In the genomic region with DNA sequence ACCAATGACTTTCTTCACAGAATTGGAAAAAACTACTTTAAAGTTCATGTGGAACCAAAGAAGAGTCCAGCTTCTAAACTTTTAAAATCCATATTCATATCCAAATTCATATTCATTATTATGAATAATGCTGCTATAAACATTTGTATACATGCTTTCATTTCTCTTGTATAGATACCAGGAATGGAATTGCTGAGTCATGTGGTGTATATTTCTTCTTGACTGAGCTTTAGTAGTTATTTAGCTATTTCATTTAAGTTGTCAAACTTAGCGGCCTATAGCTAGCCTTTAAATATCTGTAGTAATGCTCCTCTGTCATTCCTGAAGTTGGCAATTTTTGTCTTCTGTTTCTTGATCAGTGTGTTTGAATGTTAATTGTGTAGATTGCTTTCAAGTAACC, we compare ENCODE assay signal across 31 cellular contexts. TPM values are rescaled to one million over a fixed set of nuclear protein-coding genes. Genes with fewer than 3 reads are reported as not detected.
"Had no signal": no experiment of that assay in that cellular context is flagged by ENCODE, and none has a peak within 500 bp of the region (broad histone marks: within the 10 kb centered on the region; RNA-seq: fewer than 3 reads in every experiment).

No MANE protein-coding gene starts in this region.

- DNase-seq: hypothalamus; immature natural killer cell; islet precursor cell; left ventricle myocardium inferior; naive thymus-derived CD8-positive, alpha-beta T cell; nucleus accumbens; pancreas; posterior cingulate gyrus; retina; right cardiac atrium; sigmoid colon; small intestine; spleen; stimulated activated CD4-positive, alpha-beta T cell treated with anti-CD3 and anti-CD28 coated beads, Interleukin-4, amount 100 ng/mL, for 24 hours; stimulated activated naive CD4-positive, alpha-beta T cell; tibial artery; trophoblast cell; upper lobe of right lung had no signal

- FAIRE-seq: pancreas, small intestine, urothelium cell line had no signal

- H3K4me3 ChIP-seq: left ventricle myocardium inferior, lung, pancreas, prostate gland, sigmoid colon, spleen, suprapubic skin, thoracic aorta, tibial artery, upper lobe of right lung had no signal

- H3K27ac ChIP-seq: left ventricle myocardium inferior, pancreas, prostate gland, sigmoid colon, spleen, suprapubic skin, thoracic aorta, tibial artery, upper lobe of right lung had no signal

- H3K9me3 ChIP-seq: left ventricle myocardium inferior, pancreas, prostate gland, sigmoid colon, spleen, suprapubic skin, thoracic aorta, tibial artery, upper lobe of right lung had no signal

- H3K27me3 ChIP-seq: pancreas, sigmoid colon, tibial artery, upper lobe of right lung had no signal

- ATAC-seq: naive thymus-derived CD8-positive, alpha-beta T cell; pancreas; right cardiac atrium; stimulated activated effector memory CD8-positive, alpha-beta T cell treated with anti-CD3 and anti-CD28 coated beads, Interleukin-12 subunit alpha, Interleukin-12 subunit beta, amount 100 ng/mL, for 72 hours; upper lobe of right lung had no signal

- H3K36me3 ChIP-seq: left ventricle myocardium inferior, pancreas, prostate gland, sigmoid colon, spleen, suprapubic skin, thoracic aorta, tibial artery, upper lobe of right lung had no signal

- H3K4me1 ChIP-seq: left ventricle myocardium inferior, pancreas, prostate gland, sigmoid colon, spleen, suprapubic skin, tibial artery, upper lobe of right lung had no signal

RNA-seq across cellular contexts. Expression of a gene that starts 19.8 kb away (rescaled TPM):
- total RNA-seq: kidney epithelial cell; left ventricle myocardium inferior; lower leg skin; lung; mesenteric fat pad; mucosa of gallbladder; naive thymus-derived CD8-positive, alpha-beta T cell; neural crest cell; osteoblast; pancreas; prostate gland; right cardiac atrium; spleen; subcutaneous adipose tissue; suprapubic skin; thoracic aorta; upper lobe of right lung had no signal
- polyA plus RNA-seq: immature natural killer cell; lung; naive thymus-derived CD8-positive, alpha-beta T cell; pancreas; right cardiac atrium; spleen had no signal
